ENCODE assay signal across 28 cellular contexts in genomic region chr5:109482748-109483147, GRCh38.
"Had no signal": no experiment of that assay in that cellular context is flagged by ENCODE, and none has a peak within 500 bp of the region (broad histone marks: within the 10 kb centered on the region; RNA-seq: fewer than 3 reads in every experiment).

No MANE protein-coding gene starts in this region.

- ATAC-seq: activated CD8-positive, alpha-beta memory T cell treated with anti-CD3 and anti-CD28 coated beads, Interleukin-2, amount 10 ng/mL, durations not matched to agents 7 days and 5 days; T-helper 17 cell; WTC11 had no signal

- H3K4me1 ChIP-seq: breast epithelium had no signal

- H3K9me3 Mint-ChIP-seq: activated CD4-positive, alpha-beta T cell treated with anti-CD3 and anti-CD28 coated beads, Interleukin-2, amount 10 ng/mL, durations not matched to agents 24 days and 14 days; activated naive CD4-positive, alpha-beta T cell treated with anti-CD3 and anti-CD28 coated beads, Interleukin-2, amount 50 U/mL, for 24 hours; activated T-cell treated with anti-CD3 and anti-CD28 coated beads, Interleukin-2, amount 50 U/mL, for 24 hours; activated T-helper 1 cell treated with anti-CD3 and anti-CD28 coated beads, Interleukin-12 subunit alpha, Interleukin-12 subunit beta, Interleukin-2, Interleukin-4 antibody, amounts not matched to agents 30 ng/mL and 10 ng/mL and 1 ng/mL, durations not matched to agents 14 hours and 24 hours and 36 hours had no signal

- H3K4me3 ChIP-seq: breast epithelium had no signal

- H3K9me3 ChIP-seq: breast epithelium had no signal

- H3K27me3 ChIP-seq: breast epithelium had no signal

- H3K27ac Mint-ChIP-seq: activated CD4-positive, alpha-beta T cell treated with anti-CD3 and anti-CD28 coated beads, Interleukin-2, amount 10 ng/mL, durations not matched to agents 24 days and 14 days; activated CD8-positive, alpha-beta memory T cell treated with anti-CD3 and anti-CD28 coated beads, Interleukin-2, amount 10 ng/mL, durations not matched to agents 7 days and 5 days; activated naive CD4-positive, alpha-beta T cell treated with anti-CD3 and anti-CD28 coated beads, Interleukin-2, amount 50 U/mL, for 24 hours; activated T-cell treated with anti-CD3 and anti-CD28 coated beads, Interleukin-2, amount 50 U/mL, for 24 hours; activated T-helper 1 cell treated with anti-CD3 and anti-CD28 coated beads, Interleukin-12 subunit alpha, Interleukin-12 subunit beta, Interleukin-2, Interleukin-4 antibody, amounts not matched to agents 30 ng/mL and 10 ng/mL and 1 ng/mL, durations not matched to agents 14 hours and 24 hours and 36 hours; T-helper 17 cell; WTC11 had no signal

- H3K4me1 Mint-ChIP-seq: activated CD4-positive, alpha-beta T cell treated with anti-CD3 and anti-CD28 coated beads, Interleukin-2, amount 10 ng/mL, durations not matched to agents 24 days and 14 days; activated CD8-positive, alpha-beta memory T cell treated with anti-CD3 and anti-CD28 coated beads, Interleukin-2, amount 10 ng/mL, durations not matched to agents 7 days and 5 days; activated naive CD4-positive, alpha-beta T cell treated with anti-CD3 and anti-CD28 coated beads, Interleukin-2, amount 50 U/mL, for 24 hours had no signal

- H3K27me3 Mint-ChIP-seq: activated CD4-positive, alpha-beta T cell treated with anti-CD3 and anti-CD28 coated beads, Interleukin-2, amount 10 ng/mL, durations not matched to agents 24 days and 14 days; activated naive CD4-positive, alpha-beta T cell treated with anti-CD3 and anti-CD28 coated beads, Interleukin-2, amount 50 U/mL, for 24 hours; activated T-cell treated with anti-CD3 and anti-CD28 coated beads, Interleukin-2, amount 50 U/mL, for 24 hours had no signal

- H3K36me3 ChIP-seq: breast epithelium had no signal

- FAIRE-seq: RCC 7860 had no signal

- H3K36me3 Mint-ChIP-seq: activated CD8-positive, alpha-beta memory T cell treated with anti-CD3 and anti-CD28 coated beads, Interleukin-2, amount 10 ng/mL, durations not matched to agents 7 days and 5 days; activated naive CD4-positive, alpha-beta T cell treated with anti-CD3 and anti-CD28 coated beads, Interleukin-2, amount 50 U/mL, for 24 hours; WTC11 had no signal

- H3K4me3 Mint-ChIP-seq: activated CD4-positive, alpha-beta T cell treated with anti-CD3 and anti-CD28 coated beads, Interleukin-2, amount 10 ng/mL, durations not matched to agents 24 days and 14 days; activated CD8-positive, alpha-beta memory T cell treated with anti-CD3 and anti-CD28 coated beads, Interleukin-2, amount 10 ng/mL, durations not matched to agents 7 days and 5 days; activated naive CD4-positive, alpha-beta T cell treated with anti-CD3 and anti-CD28 coated beads, Interleukin-2, amount 50 U/mL, for 24 hours; activated T-cell treated with anti-CD3 and anti-CD28 coated beads, Interleukin-2, amount 50 U/mL, for 24 hours; activated T-helper 1 cell treated with anti-CD3 and anti-CD28 coated beads, Interleukin-12 subunit alpha, Interleukin-12 subunit beta, Interleukin-2, Interleukin-4 antibody, amounts not matched to agents 30 ng/mL and 10 ng/mL and 1 ng/mL, durations not matched to agents 14 hours and 24 hours and 36 hours; T-helper 17 cell; WTC11 had no signal

- H3K27ac ChIP-seq: breast epithelium had no signal

- DNase-seq: activated CD4-positive, alpha-beta T cell treated with anti-CD3 and anti-CD28 coated beads, Interleukin-2, amount 10 ng/mL, durations not matched to agents 24 days and 14 days; activated CD4-positive, alpha-beta T cell treated with anti-CD3 and anti-CD28 coated beads, Interleukin-2, amount 50 U/mL, for 48 hours; activated CD4-positive, CD25-positive, alpha-beta regulatory T cell treated with anti-CD3 and anti-CD28 coated beads, Interleukin-2, amount 50 U/mL, for 72 hours; activated CD8-positive, alpha-beta memory T cell treated with anti-CD3 and anti-CD28 coated beads, Interleukin-2, amount 10 ng/mL, durations not matched to agents 7 days and 5 days; activated effector memory CD4-positive, alpha-beta T cell treated with Interleukin-2 at 50 U/mL for 16 hours; activated naive CD4-positive, alpha-beta T cell; activated T-cell treated with anti-CD3 and anti-CD28 coated beads, Interleukin-2, amount 50 U/mL, for 24 hours; aorta; KBM-7; NCI-H1048; NCI-H1417 treated with DMSO at 0.1 percent for 48 hours; NCI-H1694; NCI-H2029; NCI-H2107; NCI-H2171 treated with DMSO at 0.1 percent for 48 hours; NCI-H345; NCI-H510A; NCI-H526 treated with DMSO at 0.1 percent for 48 hours; NCI-H82; NK-92 treated with Interleukin-12 subunit alpha and Interleukin-12 subunit beta, amount 100 ng/mL, for 24 hours; SHP77; T-helper 17 cell; T-helper 9 cell had no signal
